Comparison of ENCODE assay signal across 11 cellular contexts in genomic region chr10:132464256-132465192, GRCh38.
A peak's percentile ranks its signal among the peaks of the same experiment; 100 is the strongest.
DNase-seq lines count a peak whose midpoint lies in the region; ATAC-seq and TF ChIP-seq lines count a peak whose summit lies in the region.
"Had no signal": no experiment of that assay in that cellular context is flagged by ENCODE, and none has a peak within 500 bp of the region (broad histone marks: within the 10 kb centered on the region; RNA-seq: fewer than 3 reads in every experiment).

No MANE protein-coding gene starts in this region.

- H3K4me1 ChIP-seq in Peyer's patch = peaks cover 0 to 76% (median 14%) of the 10 kb centered on the region in 4 donors

- H3K27ac ChIP-seq in Peyer's patch (peak overlapping the region; percentile 49 to 95 (median 82)), substantia nigra (ENCODE audit: low read depth, low read length, poor library complexity, severe bottlenecking) (peak overlapping the region; percentile 19)

- no peak for TF ChIP-seq CTCF in Peyer's patch (IDR thresholded peaks at IDR 0.05)
- TF ChIP-seq CTCF in fibroblast of pulmonary artery (IDR thresholded peaks at IDR 0.05; ENCODE audit: low read length, missing control alignments) = no peak

- H3K36me3 ChIP-seq in Peyer's patch = no peaks in the 10 kb centered on the region

- no peak for TF ChIP-seq POLR2A in Peyer's patch (IDR thresholded peaks at IDR 0.05)

- H3K27me3 ChIP-seq in Peyer's patch = no peaks in the 10 kb centered on the region

- H3K9me3 ChIP-seq in Peyer's patch = no peaks in the 10 kb centered on the region

- peak in 2 of 3 donors; percentile 61 to 75 for DNase-seq in Peyer's patch
- DNase-seq in fibroblast of pulmonary artery (ENCODE audit: low read depth) = peak; percentile 43
- peak; percentile 86 for DNase-seq in midbrain (lab: John Stamatoyannopoulos, UW)
- DNase-seq in substantia nigra (lab: John Stamatoyannopoulos, UW) = peak in 48 of 49 donors; percentile 18 to 95 (median 80)
- no peak for DNase-seq in iPS-NIHi7 (ENCODE audit: extremely low spot score)
- DNase-seq in glomerular visceral epithelial cell (ENCODE audit: extremely low spot score) = no peak
- no peak for DNase-seq in NCI-H1436 treated with DMSO at 0.1 percent for 48 hours (lab: John Stamatoyannopoulos, UW)
- DNase-seq: activated T-cell treated with anti-CD3 and anti-CD28 coated beads, Interleukin-2, amount 50 U/mL, for 4 hours; NCI-H510A had no signal

- ATAC-seq in HG03565 (IDR thresholded peaks at IDR 0.05; ENCODE audit: unreplicated experiment) = no peak
- ATAC-seq: activated T-cell treated with anti-CD3 and anti-CD28 coated beads, Interleukin-2, amount 50 U/mL, for 4 hours; T-cell had no signal

- no peak overlapping the region for H3K4me3 ChIP-seq in Peyer's patch
- no peak overlapping the region for H3K4me3 ChIP-seq in fibroblast of pulmonary artery (replicated peaks; ENCODE audit: low read depth, low read length)

Comparison
In these comparisons a context has a peak if more than half of its experiments do, and no peak if none do; other contexts are left out.
1. DNase-seq: peak in Peyer's patch (2 of 3), fibroblast of pulmonary artery (single experiment), midbrain (single experiment) and substantia nigra (48 of 49); none in iPS-NIHi7 (single experiment), glomerular visceral epithelial cell (single experiment) and NCI-H1436 treated with DMSO at 0.1 percent for 48 hours (single experiment).